Comparison of ENCODE assay signal across 14 cellular contexts in the genomic region with DNA sequence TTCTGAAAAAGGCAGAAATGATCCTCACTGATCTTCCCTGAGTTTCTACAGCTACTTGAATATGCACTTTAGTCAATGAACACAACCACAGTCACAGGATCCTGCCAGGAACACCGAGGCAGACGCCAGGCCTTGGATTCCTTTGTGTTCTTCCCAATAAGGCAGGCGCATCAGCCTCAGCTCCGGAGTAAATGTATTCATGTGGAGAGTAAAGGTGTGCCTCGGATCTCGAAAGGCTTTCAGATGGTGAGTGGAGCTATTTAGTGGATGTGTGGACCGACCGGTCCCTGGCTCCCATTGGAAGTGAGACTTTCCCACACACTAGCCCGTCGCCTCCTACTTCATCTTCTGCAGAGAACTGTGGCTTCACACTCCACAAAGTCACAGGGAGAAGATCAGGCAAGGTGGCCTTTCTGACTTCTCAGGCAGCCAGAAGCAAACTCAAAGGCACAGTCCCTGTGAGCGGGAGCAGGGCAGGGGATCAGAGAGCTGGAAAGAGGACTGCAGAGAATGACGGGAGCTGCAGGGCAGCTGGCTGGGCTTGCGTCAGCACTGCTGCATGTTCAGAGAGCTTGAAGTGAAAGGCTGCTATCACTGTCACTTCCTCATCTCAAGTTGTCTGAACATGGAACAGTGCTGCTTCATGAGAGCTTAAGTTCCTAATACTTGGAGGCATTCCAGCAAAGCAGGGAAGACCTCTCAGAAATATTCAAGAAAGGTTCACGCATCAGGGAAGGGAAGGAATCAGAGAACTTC. TPM values are rescaled to one million over a fixed set of nuclear protein-coding genes. Genes with fewer than 3 reads are reported as not detected.
A peak's percentile ranks its signal among the peaks of the same experiment; 100 is the strongest.
DNase-seq lines count a peak whose midpoint lies in the region; FAIRE-seq and TF ChIP-seq lines count a peak whose summit lies in the region.
"Had no signal": no experiment of that assay in that cellular context is flagged by ENCODE, and none has a peak within 500 bp of the region (broad histone marks: within the 10 kb centered on the region; RNA-seq: fewer than 3 reads in every experiment).

No MANE protein-coding gene starts in this region.

- H3K9me3 Mint-ChIP-seq in nephron progenitor cell = no peaks in the 10 kb centered on the region
- H3K9me3 Mint-ChIP-seq: central memory CD8-positive, alpha-beta T cell had no signal

- no peaks in the 10 kb centered on the region for H3K27me3 ChIP-seq in tibial artery
- H3K27me3 ChIP-seq in neuronal stem cell (ENCODE audit: control insufficient read depth in 3 of 3, insufficient read depth in 3 of 3, low read depth in 1 of 3, low read length in 3 of 3) = no peaks in the 10 kb centered on the region
- H3K27me3 ChIP-seq: BLaER1 treated with 17β-estradiol and CSF1 and Interleukin-3, amounts not matched to agents 10 nM and 100 nM; uterus had no signal

- no peak overlapping the region for H3K4ac ChIP-seq in neuronal stem cell (ENCODE audit: low read length)

- peaks cover 9% of the 10 kb centered on the region for H3K4me1 Mint-ChIP-seq in nephron progenitor cell

- no peak overlapping the region for H3K23ac ChIP-seq in neuronal stem cell (ENCODE audit: low read depth, low read length, poor library complexity)

- no peak overlapping the region for H2AFZ ChIP-seq in neuronal stem cell (ENCODE audit: low read length)

- H3K9me3 ChIP-seq in tibial artery = no peaks in the 10 kb centered on the region
- H3K9me3 ChIP-seq in neuronal stem cell (replicated peaks in 1 of 2; ENCODE audit: control insufficient read depth in 2 of 2, insufficient read depth in 1 of 2, low read depth in 1 of 2, low read length in 2 of 2) = peaks cover 0 to 5% of the 10 kb centered on the region in 2 donors
- H3K9me3 ChIP-seq: BLaER1 treated with 17β-estradiol and CSF1 and Interleukin-3, amounts not matched to agents 10 nM and 100 nM; uterus had no signal

- no peaks in the 10 kb centered on the region for H3K4me1 ChIP-seq in tibial artery
- peaks cover 8 to 10% of the 10 kb centered on the region in 2 donors for H3K4me1 ChIP-seq in neuronal stem cell (ENCODE audit: control insufficient read depth in 2 of 2, insufficient read depth in 1 of 2, low read depth in 1 of 2, low read length in 2 of 2)
- H3K4me1 ChIP-seq: uterus had no signal

- no peak overlapping the region for H4K91ac ChIP-seq in neuronal stem cell (ENCODE audit: low read depth, low read length, poor library complexity)

- no CpG with 5 or more reads among the region's 14 CpGs for WGBS in neuronal stem cell (ENCODE audit: extremely low coverage in 2 of 2, insufficient read length in 2 of 2, insufficient replicate concordance in 1 of 2), 2 donors

- intact Hi-C loops in tibial artery (cut with DNase I; ENCODE audit: low total_unique reads) = no loop called here

- no peak overlapping the region for H3K4me2 ChIP-seq in neuronal stem cell (ENCODE audit: insufficient read depth, low read length, poor library complexity, severe bottlenecking)

- TF ChIP-seq POLR2A in GM12891 (IDR thresholded peaks at IDR 0.05; ENCODE audit: low read depth, low read length) (no peak), erythroblast (IDR thresholded peaks at IDR 0.05; ENCODE audit: low read length) (no peak)

- no peak overlapping the region for H3K4me3 Mint-ChIP-seq in nephron progenitor cell
- H3K4me3 Mint-ChIP-seq: central memory CD8-positive, alpha-beta T cell had no signal

- TF ChIP-seq CTCF in nephron progenitor cell (IDR thresholded peaks at IDR 0.05) (no peak), tibial artery (IDR thresholded peaks at IDR 0.05) (no peak)

- H3K36me3 ChIP-seq in tibial artery (peaks cover 12 to 30% (median 20%) of the 10 kb centered on the region in 3 donors), neuronal stem cell (replicated peaks in 1 of 2; ENCODE audit: control insufficient read depth in 2 of 2, insufficient read depth in 2 of 2, low read length in 2 of 2) (peaks cover 9 to 30% of the 10 kb centered on the region in 2 donors)
- H3K36me3 ChIP-seq: uterus had no signal

- FAIRE-seq in GM12891 (lab: Jason Lieb, UNC) (no peak), frontal cortex (lab: Jason Lieb, UNC) (no peak)

- no peak overlapping the region for H4K8ac ChIP-seq in neuronal stem cell (ENCODE audit: low read depth, low read length)

- H3K27ac Mint-ChIP-seq in nephron progenitor cell = peak overlapping the region; percentile 11

- H2BK15ac ChIP-seq in neuronal stem cell (ENCODE audit: low read length) = no peak overlapping the region

- H3K14ac ChIP-seq in neuronal stem cell (ENCODE audit: low read length) = no peak overlapping the region

- no peak overlapping the region for H2AK5ac ChIP-seq in neuronal stem cell (ENCODE audit: low read depth, low read length)

- no peak overlapping the region for H2BK5ac ChIP-seq in neuronal stem cell (ENCODE audit: low read length)

- H3K18ac ChIP-seq in neuronal stem cell (ENCODE audit: low read length) = no peak overlapping the region

- H2BK12ac ChIP-seq in neuronal stem cell (ENCODE audit: low read length) = no peak overlapping the region

- no peak overlapping the region for H3K9ac ChIP-seq in neuronal stem cell (ENCODE audit: low read depth, low read length, poor library complexity)
- H3K9ac ChIP-seq: BLaER1 treated with 17β-estradiol and CSF1 and Interleukin-3, amounts not matched to agents 10 nM and 100 nM had no signal

- peaks cover 9% of the 10 kb centered on the region for H3K79me1 ChIP-seq in neuronal stem cell (ENCODE audit: low read depth, low read length)

- peaks cover 32% of the 10 kb centered on the region for H3K36me3 Mint-ChIP-seq in nephron progenitor cell (ENCODE audit: low read depth)

- peaks cover 8% of the 10 kb centered on the region for H3K27me3 Mint-ChIP-seq in nephron progenitor cell (ENCODE audit: low read depth, poor library complexity)
- H3K27me3 Mint-ChIP-seq: central memory CD8-positive, alpha-beta T cell had no signal

- DNase-seq in GM12891 (ENCODE audit: insufficient read length, low spot score) = no peak
- DNase-seq in MV-4-11 (lab: John Stamatoyannopoulos, UW) = peak; percentile 85
- DNase-seq in frontal cortex (ENCODE audit: low spot score in 2 of 2) = peak; percentile 27 to 41
- DNase-seq in nephron progenitor cell = no peak
- no peak for DNase-seq in GDM1 (lab: John Stamatoyannopoulos, UW)
- no peak for DNase-seq in tibial artery
- DNase-seq in neuronal stem cell (ENCODE audit: low spot score) = no peak
- DNase-seq in erythroblast (lab: John Stamatoyannopoulos, UW) = no peak
- DNase-seq: activated naive CD4-positive, alpha-beta T cell; NCI-H524; uterus had no signal

- H3K27ac ChIP-seq in tibial artery = no peak overlapping the region
- H3K27ac ChIP-seq in neuronal stem cell (replicated peaks; ENCODE audit: low read length) = no peak overlapping the region
- H3K27ac ChIP-seq: SK-N-MC, uterus had no signal

- H2BK120ac ChIP-seq in neuronal stem cell (ENCODE audit: low read depth, low read length) = no peak overlapping the region

- H3K4me3 ChIP-seq in tibial artery (no peak overlapping the region), neuronal stem cell (ENCODE audit: low read length in 2 of 2) (no peak overlapping the region)
- H3K4me3 ChIP-seq: BLaER1 treated with 17β-estradiol and CSF1 and Interleukin-3, amounts not matched to agents 10 nM and 100 nM; SK-N-MC; uterus had no signal

TF ChIP-seq in GM12891, 5 proteins besides CTCF, POLR2A, EP300 and RAD21:
- TF ChIP-seq TAF1 (IDR thresholded peaks at IDR 0.05; ENCODE audit: low read depth, low read length) = no peak
- TF ChIP-seq SPI1 (IDR thresholded peaks at IDR 0.05; ENCODE audit: low read depth, low read length) = peak; percentile 73
TF ChIP-seq in GM12891: peak in this region for 1.

RNA-seq across cellular contexts. Expression of a gene that starts 20.6 kb away (rescaled TPM):
- 15.1 TPM for polyA plus RNA-seq in GM12891 (2012; ENCODE audit: low read depth, missing spikeins)
- 20.4 TPM for total RNA-seq in frontal cortex
- 10.0 TPM for polyA plus RNA-seq in neuronal stem cell (2013, experiment 1 of 2)
- polyA plus RNA-seq in neuronal stem cell (2013, experiment 2 of 2) = 9.5 TPM

RNA-seq across cellular contexts. Expression of a gene that starts 28.4 kb away (rescaled TPM):
- polyA plus RNA-seq in GM12891 (2012; ENCODE audit: low read depth, missing spikeins) = 12.3 TPM
- total RNA-seq in frontal cortex = 29.8 TPM
- polyA plus RNA-seq in neuronal stem cell (2013, experiment 1 of 2) = 24.1 TPM
- 24.0 TPM for polyA plus RNA-seq in neuronal stem cell (2013, experiment 2 of 2)

Comparison
In these comparisons a context has a peak if more than half of its experiments do, and no peak if none do; other contexts are left out.
1. DNase-seq: peak in MV-4-11 (single experiment) and frontal cortex (2 of 2); none in GM12891 (single experiment), nephron progenitor cell (single experiment), GDM1 (single experiment), tibial artery (0 of 2), neuronal stem cell (single experiment) and erythroblast (0 of 2).